In genomic region chr17:50868594-50868993, GRCh38 we compare ENCODE assay signal across 11 cellular contexts. TPM values are rescaled to one million over a fixed set of nuclear protein-coding genes. Genes with fewer than 3 reads are reported as not detected.
DNase-seq lines count a peak whose midpoint lies in the region; ATAC-seq, FAIRE-seq and TF ChIP-seq lines count a peak whose summit lies in the region.
"Had no signal": no experiment of that assay in that cellular context is flagged by ENCODE, and none has a peak within 500 bp of the region (broad histone marks: within the 10 kb centered on the region; RNA-seq: fewer than 3 reads in every experiment).

No MANE protein-coding gene starts in this region.

- H3K4me3 ChIP-seq in AG04450 (ENCODE audit: low read depth, low read length) (peak overlapping the region; percentile 31; the same call in 1 of the 2 replicates), LNCaP clone FGC (ENCODE audit: low read depth, low read length) (peak overlapping the region; percentile 83), colonic mucosa (peak overlapping the region; percentile 78)

- H3K4me3 Mint-ChIP-seq in naive B cell, result peak overlapping the region in 6 of 8 donors; percentile 87 to 98 (median 96)

- peak overlapping the region in 1 of 2 donors; percentile 99 for H3K9ac ChIP-seq in colonic mucosa (ENCODE audit: low read depth in 2 of 2, low read length in 2 of 2)

- ATAC-seq in naive B cell (ENCODE audit: low read depth in 2 of 2), result no peak
- no peak for ATAC-seq in GM21737 (IDR thresholded peaks at IDR 0.05; ENCODE audit: unreplicated experiment)

- TF ChIP-seq POLR2A in GM12892 (IDR thresholded peaks at IDR 0.05; ENCODE audit: low read depth, low read length), result no peak

- POLR2A ChIA-PET in AG04450 (lab: Yijun Ruan, JAX), result no interaction called here

- CTCF ChIA-PET in AG04450 (lab: Charles Lee), result no interaction called here

- no peak overlapping the region for H3K27ac ChIP-seq in AG04450 (ENCODE audit: low read depth, low read length)
- peak overlapping the region; percentile 100 for H3K27ac ChIP-seq in colonic mucosa

- no peak for DNase-seq in AG04450 (ENCODE audit: low read depth, low spot score)
- DNase-seq in LNCaP clone FGC (ENCODE audit: low read depth), result no peak
- DNase-seq in colonic mucosa, result no peak
- no peak for DNase-seq in naive B cell
- DNase-seq in GM12892 (ENCODE audit: insufficient read length), result no peak
- DNase-seq in foreskin melanocyte, result no peak
- no peak for DNase-seq in NCI-H345 treated with DMSO at 0.1 percent for 48 hours (lab: John Stamatoyannopoulos, UW; ENCODE audit: unreplicated experiment)
- DNase-seq: retina had no signal

- FAIRE-seq in GM12892 (lab: Jason Lieb, UNC), result no peak
- FAIRE-seq: TTC549 had no signal

- peak overlapping the region in 4 of 6 donors; percentile 33 to 100 (median 97) for H3K27ac Mint-ChIP-seq in naive B cell

- intact Hi-C loops in colonic mucosa (cut with DNase I), result no loop called here

- no peaks in the 10 kb centered on the region for H3K27me3 Mint-ChIP-seq in naive B cell

- H3K36me3 Mint-ChIP-seq in naive B cell, result peaks cover 0 to 8% of the 10 kb centered on the region in 2 donors

- peaks cover 24 to 47% (median 46%) of the 10 kb centered on the region in 3 donors for H3K4me1 Mint-ChIP-seq in naive B cell

- peaks cover 3% of the 10 kb centered on the region; the same call in 1 of the 2 replicates for H3K9me3 ChIP-seq in AG04450 (ENCODE audit: control insufficient read depth, insufficient read depth, low read length)
- H3K9me3 ChIP-seq in colonic mucosa, result no peaks in the 10 kb centered on the region

- H3K27me3 ChIP-seq in AG04450 (ENCODE audit: control insufficient read depth, insufficient read depth, low read length) (peaks cover 5% of the 10 kb centered on the region), colonic mucosa (no peaks in the 10 kb centered on the region)

- TF ChIP-seq CTCF in AG04450 (IDR thresholded peaks at IDR 0.05; ENCODE audit: low read depth, low read length) (no peak), LNCaP clone FGC (IDR thresholded peaks at IDR 0.05; ENCODE audit: control insufficient read depth, extremely low read depth, insufficient read depth) (no peak), colonic mucosa (IDR thresholded peaks at IDR 0.05) (no peak)

- H3K4me1 ChIP-seq in colonic mucosa, result no peaks in the 10 kb centered on the region

- H3K36me3 ChIP-seq in colonic mucosa, result no peaks in the 10 kb centered on the region

- peaks cover 0 to 3% (median 0%) of the 10 kb centered on the region in 7 donors for H3K9me3 Mint-ChIP-seq in naive B cell

RNA-seq across cellular contexts. Expression of gene TOB1, which starts 2.4 kb away (rescaled TPM):
- polyA plus RNA-seq in AG04450 (2011; rRNA removed), result 18.3 and 20.3 TPM in 2 replicates
- polyA minus RNA-seq in AG04450 (2011; rRNA and poly(A)+ RNA removed), result 31.2 and 44.4 TPM in 2 replicates
- 100 to 1,000 TPM; 116 to 169 TPM for total RNA-seq in colonic mucosa
- polyA plus RNA-seq in naive B cell (ENCODE audit: low read depth in 6 of 6), result 10 to 100 TPM in 1 of 6 donors, 1 to 10 TPM in 5; 1.9 to 14.2 (median 9.3) TPM
- polyA plus RNA-seq in GM12892 (2012; ENCODE audit: missing spikeins), result 13.2 TPM

RNA-seq across cellular contexts. Expression of gene WFIKKN2, which starts 33.2 kb away (rescaled TPM):
- polyA plus RNA-seq in AG04450 (2011; rRNA removed) (0.07 and 0.10 TPM in 2 replicates), naive B cell (ENCODE audit: low read depth in 6 of 6) (not detected)
- polyA minus RNA-seq in AG04450 (2011; rRNA and poly(A)+ RNA removed), result 0.22 and 0.28 TPM in 2 replicates
- total RNA-seq in colonic mucosa, result under 1 TPM; 0.10 to 0.13 TPM
- not detected for polyA plus RNA-seq in GM12892 (2012; ENCODE audit: missing spikeins)
- total RNA-seq: dermis microvascular lymphatic vessel endothelial cell had no signal

Comparison
In these comparisons a context has a peak if more than half of its experiments do, and no peak if none do; other contexts are left out.
1. H3K4me3 ChIP-seq: peak in every context shown above with its lines; median percentile 83 in LNCaP clone FGC; 78 in colonic mucosa; 31 in AG04450.